In genomic region chr21:43864313-43864805, GRCh38 we compare ENCODE assay signal across 8 cellular contexts. TPM values are rescaled to one million over a fixed set of nuclear protein-coding genes. Genes with fewer than 3 reads are reported as not detected.
DNase-seq lines count a peak whose midpoint lies in the region; ATAC-seq and TF ChIP-seq lines count a peak whose summit lies in the region.

No MANE protein-coding gene starts in this region.

- H3F3A ChIP-seq in SK-N-SH (replicated peaks; ENCODE audit: insufficient read depth) = no peaks in the 10 kb centered on the region

- no peak for TF ChIP-seq CTCF in C4-2B (conservative IDR thresholded peaks at IDR 0.05)
- TF ChIP-seq CTCF in SK-N-SH (IDR thresholded peaks at IDR 0.05) = no peak
- TF ChIP-seq CTCF in cardiac fibroblast (IDR thresholded peaks at IDR 0.05; ENCODE audit: low read depth, low read length) = no peak

- H3K4me3 ChIP-seq in H7 (ENCODE audit: insufficient read depth, low read depth, low read length) = peak overlapping the region; percentile 57
- peak overlapping the region; percentile 60 to 81 for H3K4me3 ChIP-seq in SK-N-SH (ENCODE audit: low read depth in 2 of 2, low read length in 1 of 2)
- H3K4me3 ChIP-seq in cardiac fibroblast (replicated peaks in 1 of 2; ENCODE audit: low read depth in 2 of 2, low read length in 2 of 2) = peak overlapping the region; percentile 31 to 63

- H3K9me2 ChIP-seq in SK-N-SH = no peaks in the 10 kb centered on the region

- H3K27me3 ChIP-seq in H7 (ENCODE audit: control insufficient read depth, insufficient read depth, low read length) (peaks cover 11% of the 10 kb centered on the region), SK-N-SH (ENCODE audit: insufficient read depth) (no peaks in the 10 kb centered on the region)

- H4K20me1 ChIP-seq in SK-N-SH (ENCODE audit: insufficient read depth) = peaks cover 9% of the 10 kb centered on the region; the same call in 1 of the 2 replicates

- peak overlapping the region; percentile 68; the same call in 1 of the 2 replicates for H2AFZ ChIP-seq in SK-N-SH (ENCODE audit: low read depth)

- H3K27ac ChIP-seq in C4-2B = peak overlapping the region; percentile 90
- peak overlapping the region in 1 of 2 experiments; percentile 28; a peak in 1 of 4 replicates for H3K27ac ChIP-seq in SK-N-SH (ENCODE audit: low read depth in 2 of 2, low read length in 1 of 2)

- ATAC-seq in left lobe of liver (peak; percentile 68), GM19467 (IDR thresholded peaks at IDR 0.05; ENCODE audit: unreplicated experiment) (no peak)

- POLR2A ChIA-PET in SK-N-SH (lab: Yijun Ruan, JAX) = no interaction called here

- peak overlapping the region; percentile 46; the same call in 1 of the 2 replicates for H3K9ac ChIP-seq in SK-N-SH

- peak overlapping the region; percentile 91 for H3K4me2 ChIP-seq in SK-N-SH

- CTCF ChIA-PET in SK-N-SH (lab: Yijun Ruan, JAX) = interaction anchor here (0.6 kb wide), 1 partner anchor 54 kb away, joined by 3 read pairs; no protein-coding TSS in a partner anchor

- peaks cover 8 to 14% of the 10 kb centered on the region in 2 experiments; a peak in 2 of 4 replicates for H3K4me1 ChIP-seq in SK-N-SH (ENCODE audit: control insufficient read depth in 1 of 2, insufficient read depth in 2 of 2, low read depth in 1 of 2, low read length in 1 of 2)

- no peak for TF ChIP-seq EP300 in SK-N-SH (IDR thresholded peaks at IDR 0.05; ENCODE audit: borderline replicate concordance in 1 of 2, low read depth in 1 of 2, low read length in 1 of 2)

- no peak for TF ChIP-seq RAD21 in SK-N-SH (IDR thresholded peaks at IDR 0.05; ENCODE audit: low read length)

- 0% methylated on average over 18 of the region's 61 CpGs for WGBS in SK-N-SH (ENCODE audit: low lambda C conversion rate)

- H3K79me2 ChIP-seq in SK-N-SH (ENCODE audit: insufficient read depth) = peaks cover 37% of the 10 kb centered on the region

- DNase-seq in H7 (peak; percentile 94), SK-N-SH (peak; percentile 82), cardiac fibroblast (ENCODE audit: low read depth in 2 of 2) (peak; percentile 9 to 31), left lobe of liver (ENCODE audit: low spot score) (peak; percentile 75), OCI-M2 (lab: John Stamatoyannopoulos, UW; ENCODE audit: unreplicated experiment) (no peak)
- DNase-seq in stimulated activated CD4-positive, alpha-beta T cell treated with anti-CD3 and anti-CD28 coated beads, TNF-alpha, amount 100 ng/mL, for 4 hours (ENCODE audit: low read depth in 3 of 3) = peak; percentile 18 to 55 (median 22)

- H3K9me3 ChIP-seq in SK-N-SH = no peaks in the 10 kb centered on the region

- H3K36me3 ChIP-seq in H7 (replicated peaks; ENCODE audit: control insufficient read depth, insufficient read depth, low read length) (no peaks in the 10 kb centered on the region), SK-N-SH (replicated peaks in 1 of 2; ENCODE audit: control insufficient read depth in 1 of 2, insufficient read depth in 2 of 2, low read length in 1 of 2) (peaks cover 6 to 25% of the 10 kb centered on the region in 2 experiments)

TF ChIP-seq in SK-N-SH, 30 proteins besides CTCF, POLR2A, EP300 and RAD21:
- TF ChIP-seq, protein P1, sequence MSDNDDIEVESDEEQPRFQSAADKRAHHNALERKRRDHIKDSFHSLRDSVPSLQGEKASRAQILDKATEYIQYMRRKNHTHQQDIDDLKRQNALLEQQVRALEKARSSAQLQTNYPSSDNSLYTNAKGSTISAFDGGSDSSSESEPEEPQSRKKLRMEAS (IDR thresholded peaks at IDR 0.05; ENCODE audit: low read depth) = peak; percentile 86
- TF ChIP-seq CHD2 (IDR thresholded peaks at IDR 0.05; ENCODE audit: low read length, partially characterized antibody) (peak; percentile 33), USF1 (IDR thresholded peaks at IDR 0.05; ENCODE audit: borderline replicate concordance, low read depth) (peak; percentile 50; the same call in 1 of the 2 replicates), YY1 (IDR thresholded peaks at IDR 0.05; ENCODE audit: low read depth) (no peak), MXI1 (IDR thresholded peaks at IDR 0.05; ENCODE audit: low read depth, low read length) (peak; percentile 81), RCOR1 (IDR thresholded peaks at IDR 0.05; ENCODE audit: low read length) (no peak), TAF1 (IDR thresholded peaks at IDR 0.05; ENCODE audit: borderline replicate concordance, low read depth, low read length) (0 out of 2 replicates have a peak, but pooled peaks have one; percentile 11), NFIC (IDR thresholded peaks at IDR 0.05; ENCODE audit: borderline replicate concordance) (0 out of 2 replicates have a peak, but pooled peaks have one; percentile 8)
- TF ChIP-seq, protein P2, sequence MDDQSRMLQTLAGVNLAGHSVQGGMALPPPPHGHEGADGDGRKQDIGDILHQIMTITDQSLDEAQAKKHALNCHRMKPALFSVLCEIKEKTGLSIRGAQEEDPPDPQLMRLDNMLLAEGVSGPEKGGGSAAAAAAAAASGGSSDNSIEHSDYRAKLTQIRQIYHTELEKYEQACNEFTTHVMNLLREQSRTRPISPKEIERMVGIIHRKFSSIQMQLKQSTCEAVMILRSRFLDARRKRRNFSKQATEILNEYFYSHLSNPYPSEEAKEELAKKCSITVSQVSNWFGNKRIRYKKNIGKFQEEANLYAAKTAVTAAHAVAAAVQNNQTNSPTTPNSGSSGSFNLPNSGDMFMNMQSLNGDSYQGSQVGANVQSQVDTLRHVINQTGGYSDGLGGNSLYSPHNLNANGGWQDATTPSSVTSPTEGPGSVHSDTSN (IDR thresholded peaks at IDR 0.05) = peak; percentile 25; the same call in 1 of the 2 replicates
- TF ChIP-seq, protein P3, sequence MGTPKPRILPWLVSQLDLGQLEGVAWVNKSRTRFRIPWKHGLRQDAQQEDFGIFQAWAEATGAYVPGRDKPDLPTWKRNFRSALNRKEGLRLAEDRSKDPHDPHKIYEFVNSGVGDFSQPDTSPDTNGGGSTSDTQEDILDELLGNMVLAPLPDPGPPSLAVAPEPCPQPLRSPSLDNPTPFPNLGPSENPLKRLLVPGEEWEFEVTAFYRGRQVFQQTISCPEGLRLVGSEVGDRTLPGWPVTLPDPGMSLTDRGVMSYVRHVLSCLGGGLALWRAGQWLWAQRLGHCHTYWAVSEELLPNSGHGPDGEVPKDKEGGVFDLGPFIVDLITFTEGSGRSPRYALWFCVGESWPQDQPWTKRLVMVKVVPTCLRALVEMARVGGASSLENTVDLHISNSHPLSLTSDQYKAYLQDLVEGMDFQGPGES (IDR thresholded peaks at IDR 0.05; ENCODE audit: low read depth, low read length) = no peak

RNA-seq across cellular contexts. Expression of gene AGPAT3, which starts 0.7 kb away (rescaled TPM):
- total RNA-seq in H7 (2014; rRNA removed; shearing (Covaris generic)) = 9.2 and 11.4 TPM in 2 replicates
- polyA plus RNA-seq in SK-N-SH (2012; rRNA removed) = 35.3 and 40.0 TPM in 2 replicates
- 23.8 and 31.4 TPM in 2 replicates for polyA plus RNA-seq in SK-N-SH (2012; cell fraction: cytosol; rRNA removed)
- 48.1 and 49.4 TPM in 2 replicates for polyA plus RNA-seq in SK-N-SH (2012; cell fraction: nucleus; rRNA removed)
- 127 TPM for total RNA-seq in left lobe of liver

Comparison
In these comparisons a context has a peak if more than half of its experiments do, and no peak if none do; other contexts are left out.
1. RNA of gene AGPAT3, which starts 0.7 kb away (total RNA-seq): 127 TPM in left lobe of liver (single experiment); 9.2 to 11.4 TPM in H7; every median in the first group is over 10 times any median in the second.
2. Peak in every context shown above with its lines, with median percentiles within 50 percentile points of each other: H3K4me3 ChIP-seq.